Comparison of ENCODE assay signal across 30 cellular contexts in the genomic region with DNA sequence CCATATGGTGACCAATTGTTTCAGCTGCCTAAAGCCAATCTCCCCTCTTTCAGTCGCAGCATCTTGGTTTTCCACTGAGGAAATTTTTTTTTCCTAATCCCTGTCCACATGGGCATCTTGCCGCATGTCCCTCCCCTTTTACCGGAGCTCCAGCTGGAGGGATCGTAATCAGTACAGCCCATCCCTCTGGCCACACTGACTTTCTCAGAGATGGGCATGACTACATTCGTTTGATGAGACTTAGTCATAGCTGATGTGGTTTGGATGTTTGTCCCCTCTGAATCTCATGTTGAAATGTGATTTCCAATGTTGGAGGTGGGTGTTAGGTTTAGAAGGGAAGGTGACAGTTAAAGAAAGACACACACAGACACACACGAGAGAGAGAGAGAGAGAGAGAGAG.
A peak's percentile ranks its signal among the peaks of the same experiment; 100 is the strongest.
DNase-seq lines count a peak whose midpoint lies in the region; ATAC-seq, FAIRE-seq and TF ChIP-seq lines count a peak whose summit lies in the region.
"Had no signal": no experiment of that assay in that cellular context is flagged by ENCODE, and none has a peak within 500 bp of the region (broad histone marks: within the 10 kb centered on the region; RNA-seq: fewer than 3 reads in every experiment).

No MANE protein-coding gene starts in this region.

- H3K36me3 ChIP-seq in astrocyte (ENCODE audit: insufficient read depth, low read length) = no peaks in the 10 kb centered on the region
- H3K36me3 ChIP-seq: BLaER1, upper lobe of right lung had no signal

- FAIRE-seq in astrocyte (lab: Jason Lieb, UNC) = peak; percentile 52
- FAIRE-seq: A549 had no signal

- no peaks in the 10 kb centered on the region for H3K27me3 ChIP-seq in astrocyte (ENCODE audit: insufficient read depth, low read length)
- H3K27me3 ChIP-seq in dorsolateral prefrontal cortex = peaks cover 0 to 9% (median 0%) of the 10 kb centered on the region in 45 donors
- H3K27me3 ChIP-seq: BLaER1, upper lobe of right lung had no signal

- H2AFZ ChIP-seq in astrocyte (ENCODE audit: low read depth, low read length) = no peak overlapping the region
- H2AFZ ChIP-seq: GM23338, PC-9 had no signal

- H3K9me3 ChIP-seq in astrocyte (ENCODE audit: insufficient read depth, low read depth, low read length) = no peaks in the 10 kb centered on the region
- H3K9me3 ChIP-seq: A549, BLaER1, upper lobe of right lung had no signal

- peaks cover 70% of the 10 kb centered on the region for H3K4me1 Mint-ChIP-seq in HFFc6 (ENCODE audit: low read depth)
- peaks cover 8% of the 10 kb centered on the region for H3K4me1 Mint-ChIP-seq in astrocyte (ENCODE audit: low read depth, unreplicated experiment)
- peaks cover 9% of the 10 kb centered on the region for H3K4me1 Mint-ChIP-seq in type B pancreatic cell (ENCODE audit: unreplicated experiment)
- H3K4me1 Mint-ChIP-seq: GM23338; memory B cell; stimulated activated effector memory CD8-positive, alpha-beta T cell treated with anti-CD3 and anti-CD28 coated beads, Interleukin-12 subunit alpha, Interleukin-12 subunit beta, amount 100 ng/mL, for 72 hours; T-helper 17 cell had no signal

- no peak overlapping the region for H3K9ac ChIP-seq in astrocyte (ENCODE audit: low read length)
- H3K9ac ChIP-seq: BLaER1 had no signal

- H3K27ac ChIP-seq in astrocyte (ENCODE audit: low read depth, low read length) (no peak overlapping the region), dorsolateral prefrontal cortex (no peak overlapping the region)
- H3K27ac ChIP-seq: A549, BLaER1, PC-9, upper lobe of right lung had no signal

- peak; percentile 53 for DNase-seq in AG10803 (ENCODE audit: low read depth)
- DNase-seq in HFFc6 = peak; percentile 38
- peak; percentile 59 for DNase-seq in astrocyte (ENCODE audit: low read depth)
- peak; percentile 29 for DNase-seq in hepatic stellate cell (ENCODE audit: low spot score)
- no peak for DNase-seq in type B pancreatic cell (ENCODE audit: extremely low spot score, unreplicated experiment)
- no peak for DNase-seq in dorsolateral prefrontal cortex
- no peak for DNase-seq in activated CD4-positive, alpha-beta T cell treated with anti-CD3 and anti-CD28 coated beads, Interleukin-2, amount 50 U/mL, for 48 hours
- DNase-seq: activated CD4-positive, alpha-beta memory T cell treated with anti-CD3 and anti-CD28 coated beads for 36 hours; activated CD4-positive, CD25-positive, alpha-beta regulatory T cell treated with anti-CD3 and anti-CD28 coated beads, Interleukin-2, amount 50 U/mL, for 72 hours; activated naive CD4-positive, alpha-beta T cell; activated T-cell treated with anti-CD3 and anti-CD28 coated beads, Interleukin-2, amount 50 U/mL, for 72 hours; DMS53; GF-D8; immature natural killer cell; NCI-H1417 treated with DMSO at 0.1 percent for 48 hours; NCI-H2029 treated with DMSO at 0.1 percent for 48 hours; NCI-H526; nephron progenitor cell; NK-92 treated with Interleukin-12 subunit alpha and Interleukin-12 subunit beta, amount 100 ng/mL, for 24 hours; PC-9; Right ventricle myocardium superior; substantia nigra; T-helper 17 cell; upper lobe of right lung had no signal

- peak overlapping the region; percentile 42 for H3K4me2 ChIP-seq in astrocyte (ENCODE audit: low read length)
- H3K4me2 ChIP-seq: A549, BLaER1, GM23338, PC-9 had no signal

- intact Hi-C loops in dorsolateral prefrontal cortex (cut with DNase I) = no loop called here

- H3K36me3 Mint-ChIP-seq in HFFc6 (ENCODE audit: low read depth) (peaks cover 11% of the 10 kb centered on the region), astrocyte (ENCODE audit: low read depth, unreplicated experiment) (peaks cover 3% of the 10 kb centered on the region), type B pancreatic cell (no peaks in the 10 kb centered on the region)
- H3K36me3 Mint-ChIP-seq: activated CD4-positive, alpha-beta memory T cell treated with anti-CD3 and anti-CD28 coated beads for 36 hours; memory B cell; stimulated activated effector memory CD8-positive, alpha-beta T cell treated with anti-CD3 and anti-CD28 coated beads, Interleukin-12 subunit alpha, Interleukin-12 subunit beta, amount 100 ng/mL, for 72 hours had no signal

- H3K79me2 ChIP-seq in astrocyte (ENCODE audit: insufficient read depth, low read length) = no peaks in the 10 kb centered on the region

- no peaks in the 10 kb centered on the region for H3K9me3 Mint-ChIP-seq in HFFc6
- peaks cover 11% of the 10 kb centered on the region for H3K9me3 Mint-ChIP-seq in astrocyte (ENCODE audit: unreplicated experiment)
- no peaks in the 10 kb centered on the region for H3K9me3 Mint-ChIP-seq in type B pancreatic cell
- H3K9me3 Mint-ChIP-seq: activated CD4-positive, alpha-beta memory T cell treated with anti-CD3 and anti-CD28 coated beads for 36 hours; activated T-cell treated with anti-CD3 and anti-CD28 coated beads, Interleukin-2, amount 50 U/mL, for 72 hours; GM23338; nephron progenitor cell; stimulated activated effector memory CD8-positive, alpha-beta T cell treated with anti-CD3 and anti-CD28 coated beads, Interleukin-12 subunit alpha, Interleukin-12 subunit beta, amount 100 ng/mL, for 72 hours had no signal

- peak overlapping the region; percentile 9 for H3K27ac Mint-ChIP-seq in HFFc6
- no peak overlapping the region for H3K27ac Mint-ChIP-seq in astrocyte (ENCODE audit: unreplicated experiment)
- no peak overlapping the region for H3K27ac Mint-ChIP-seq in type B pancreatic cell
- H3K27ac Mint-ChIP-seq: activated CD4-positive, alpha-beta memory T cell treated with anti-CD3 and anti-CD28 coated beads for 36 hours; activated T-cell treated with anti-CD3 and anti-CD28 coated beads, Interleukin-2, amount 50 U/mL, for 72 hours; GM23338; immature natural killer cell; memory B cell; nephron progenitor cell; stimulated activated effector memory CD8-positive, alpha-beta T cell treated with anti-CD3 and anti-CD28 coated beads, Interleukin-12 subunit alpha, Interleukin-12 subunit beta, amount 100 ng/mL, for 72 hours; T-helper 17 cell had no signal

- peak overlapping the region; percentile 3; the same call in 1 of the 2 replicates for H3K4me3 Mint-ChIP-seq in HFFc6
- no peak overlapping the region for H3K4me3 Mint-ChIP-seq in astrocyte (ENCODE audit: unreplicated experiment)
- H3K4me3 Mint-ChIP-seq in type B pancreatic cell = no peak overlapping the region
- H3K4me3 Mint-ChIP-seq: activated CD4-positive, alpha-beta memory T cell treated with anti-CD3 and anti-CD28 coated beads for 36 hours; activated T-cell treated with anti-CD3 and anti-CD28 coated beads, Interleukin-2, amount 50 U/mL, for 72 hours; GM23338; immature natural killer cell; memory B cell; nephron progenitor cell; stimulated activated effector memory CD8-positive, alpha-beta T cell treated with anti-CD3 and anti-CD28 coated beads, Interleukin-12 subunit alpha, Interleukin-12 subunit beta, amount 100 ng/mL, for 72 hours; T-helper 17 cell had no signal

- no peak for ATAC-seq in GM19324 (IDR thresholded peaks at IDR 0.05; ENCODE audit: low FRiP score, unreplicated experiment)
- ATAC-seq: A549; activated T-cell treated with anti-CD3 and anti-CD28 coated beads, Interleukin-2, amount 50 U/mL, for 72 hours; GM23338; stimulated activated effector memory CD8-positive, alpha-beta T cell treated with anti-CD3 and anti-CD28 coated beads, Interleukin-12 subunit alpha, Interleukin-12 subunit beta, amount 100 ng/mL, for 72 hours; T-helper 17 cell; upper lobe of right lung had no signal

- H4K20me1 ChIP-seq in astrocyte (ENCODE audit: insufficient read depth, low read length) = no peaks in the 10 kb centered on the region
- H4K20me1 ChIP-seq: BLaER1 had no signal

- H3K4me1 ChIP-seq in astrocyte (ENCODE audit: insufficient read depth, low read length) = peaks cover 42% of the 10 kb centered on the region
- H3K4me1 ChIP-seq: A549, BLaER1, upper lobe of right lung had no signal

- H3K27me3 Mint-ChIP-seq in HFFc6 (ENCODE audit: insufficient read depth) = no peaks in the 10 kb centered on the region
- peaks cover 16% of the 10 kb centered on the region for H3K27me3 Mint-ChIP-seq in astrocyte (ENCODE audit: low read depth, unreplicated experiment)
- H3K27me3 Mint-ChIP-seq in type B pancreatic cell = no peaks in the 10 kb centered on the region
- H3K27me3 Mint-ChIP-seq: T-helper 17 cell had no signal

- TF ChIP-seq CTCF in AG10803 (conservative IDR thresholded peaks at IDR 0.05; ENCODE audit: low read length) (no peak), HFFc6 (IDR thresholded peaks at IDR 0.05) (no peak), astrocyte (IDR thresholded peaks at IDR 0.05; ENCODE audit: insufficient read depth, low read depth, low read length) (no peak), type B pancreatic cell (conservative IDR thresholded peaks at IDR 0.05) (no peak), dorsolateral prefrontal cortex (IDR thresholded peaks at IDR 0.05 in 54 of 56, conservative IDR thresholded peaks at IDR 0.05 in 2 of 56; ENCODE audit: low read depth in 1 of 56, partially characterized antibody in 56 of 56) (no peak)

- H3K4me3 ChIP-seq in AG10803 (ENCODE audit: low read length) (no peak overlapping the region), astrocyte (ENCODE audit: insufficient read depth, low read depth, low read length) (no peak overlapping the region), dorsolateral prefrontal cortex (no peak overlapping the region)
- H3K4me3 ChIP-seq: A549, BLaER1, GM23338, PC-9, upper lobe of right lung had no signal

Comparison
In these comparisons a context has a peak if more than half of its experiments do, and no peak if none do; other contexts are left out.
1. DNase-seq: peak in AG10803 (single experiment), HFFc6 (single experiment), astrocyte (single experiment) and hepatic stellate cell (single experiment); none in type B pancreatic cell (single experiment), dorsolateral prefrontal cortex (0 of 10) and activated CD4-positive, alpha-beta T cell treated with anti-CD3 and anti-CD28 coated beads, Interleukin-2, amount 50 U/mL, for 48 hours (0 of 2).